In the genomic region with DNA sequence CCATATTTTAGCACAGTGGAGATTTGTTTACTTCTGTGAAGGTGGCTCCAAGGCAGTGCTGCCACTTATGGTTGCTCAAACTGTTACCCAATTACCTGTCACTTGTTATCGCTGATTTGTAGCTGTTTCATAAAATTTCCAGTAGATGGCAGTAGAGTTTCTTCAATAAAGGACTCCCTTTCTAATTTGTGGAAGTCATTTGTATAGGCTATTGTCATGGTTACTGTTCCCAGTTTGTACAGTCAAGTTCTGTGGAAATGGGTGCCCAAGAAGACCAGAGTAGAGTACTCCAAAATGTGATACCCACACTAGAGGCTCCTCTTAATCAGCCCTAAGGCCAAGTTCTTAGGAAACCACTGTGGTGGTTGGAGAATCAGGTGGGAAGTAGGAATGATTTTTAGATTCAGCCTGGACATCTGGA, we compare ENCODE assay signal across 9 cellular contexts.
A peak's percentile ranks its signal among the peaks of the same experiment; 100 is the strongest.
DNase-seq lines count a peak whose midpoint lies in the region; ATAC-seq and TF ChIP-seq lines count a peak whose summit lies in the region.
"Had no signal": no experiment of that assay in that cellular context is flagged by ENCODE, and none has a peak within 500 bp of the region (broad histone marks: within the 10 kb centered on the region; RNA-seq: fewer than 3 reads in every experiment).

No MANE protein-coding gene starts in this region.

- H3K36me3 Mint-ChIP-seq in Caco-2 (ENCODE audit: insufficient read depth, unreplicated experiment): no peaks in the 10 kb centered on the region
- H3K36me3 Mint-ChIP-seq in stimulated activated effector memory CD8-positive, alpha-beta T cell treated with anti-CD3 and anti-CD28 coated beads, Interleukin-12 subunit alpha, Interleukin-12 subunit beta, amount 100 ng/mL, for 72 hours: no peaks in the 10 kb centered on the region

- H3K9me3 ChIP-seq in Caco-2: no peaks in the 10 kb centered on the region

- H3K4me3 Mint-ChIP-seq in Caco-2 (ENCODE audit: unreplicated experiment): no peak overlapping the region
- H3K4me3 Mint-ChIP-seq in stimulated activated effector memory CD8-positive, alpha-beta T cell treated with anti-CD3 and anti-CD28 coated beads, Interleukin-12 subunit alpha, Interleukin-12 subunit beta, amount 100 ng/mL, for 72 hours: no peak overlapping the region
- H3K4me3 Mint-ChIP-seq: T-helper 1 cell treated with Interleukin-12 subunit alpha and Interleukin-12 subunit beta and Interleukin-4 antibody, amounts not matched to agents 30 μg/mL and 1 μg/mL, for 36 hours had no signal

- peak; percentile 67 to 75 for TF ChIP-seq CTCF in Caco-2 (IDR thresholded peaks at IDR 0.05; ENCODE audit: insufficient read depth in 1 of 2, low read depth in 1 of 2, low read length in 1 of 2, severe bottlenecking in 1 of 2, unreplicated experiment in 1 of 2)
- TF ChIP-seq CTCF in astrocyte of the cerebellum (IDR thresholded peaks at IDR 0.05; ENCODE audit: low read depth, low read length, missing control alignments): peak; percentile 55

- in situ Hi-C loops in astrocyte of the cerebellum (cut with HindIII; ENCODE audit: low sequenced_read_pairs): no loop called here

- H3K4me1 Mint-ChIP-seq in Caco-2 (ENCODE audit: low read depth, unreplicated experiment): peaks cover 28% of the 10 kb centered on the region
- no peaks in the 10 kb centered on the region for H3K4me1 Mint-ChIP-seq in stimulated activated effector memory CD8-positive, alpha-beta T cell treated with anti-CD3 and anti-CD28 coated beads, Interleukin-12 subunit alpha, Interleukin-12 subunit beta, amount 100 ng/mL, for 72 hours

- intact Hi-C loops in Caco-2 (cut with micrococcal nuclease; ENCODE audit: unreplicated experiment): loop anchor here (2.0 to 5.0 kb wide), 6 partner anchors 34 to 222 kb away; no protein-coding TSS in a partner anchor

- no TSS peak for BruUV-seq in Caco-2 (replicated peaks; lab: Mats Ljungman, UMichigan)

- H3K4me3 ChIP-seq in Caco-2 (ENCODE audit: low read depth, low read length): no peak overlapping the region
- no peak overlapping the region for H3K4me3 ChIP-seq in astrocyte of the cerebellum (ENCODE audit: low read depth, low read length)

- DNase-seq in Caco-2 (peak in 1 of 2 experiments; percentile 68), NCI-H526 (lab: John Stamatoyannopoulos, UW) (peak; percentile 87 to 96), astrocyte of the cerebellum (ENCODE audit: low read depth) (peak; percentile 44), iPS DF 4.7 (ENCODE audit: extremely low read depth, low spot score) (peak; percentile 36), COLO668 (lab: John Stamatoyannopoulos, UW; ENCODE audit: unreplicated experiment) (no peak)
- DNase-seq in stimulated activated effector memory CD8-positive, alpha-beta T cell treated with anti-CD3 and anti-CD28 coated beads, Interleukin-12 subunit alpha, Interleukin-12 subunit beta, amount 100 ng/mL, for 72 hours (ENCODE audit: low spot score in 2 of 2): no peak

- no peaks in the 10 kb centered on the region for H3K9me3 Mint-ChIP-seq in Caco-2 (ENCODE audit: unreplicated experiment)
- no peaks in the 10 kb centered on the region for H3K9me3 Mint-ChIP-seq in stimulated activated effector memory CD8-positive, alpha-beta T cell treated with anti-CD3 and anti-CD28 coated beads, Interleukin-12 subunit alpha, Interleukin-12 subunit beta, amount 100 ng/mL, for 72 hours
- H3K9me3 Mint-ChIP-seq: T-helper 1 cell treated with Interleukin-12 subunit alpha and Interleukin-12 subunit beta and Interleukin-4 antibody, amounts not matched to agents 30 μg/mL and 1 μg/mL, for 36 hours had no signal

- no peaks in the 10 kb centered on the region for H3K27me3 ChIP-seq in Caco-2 (replicated peaks; ENCODE audit: control insufficient read depth, insufficient read depth, low read length)

- peak overlapping the region; percentile 79 for H3K27ac Mint-ChIP-seq in Caco-2 (ENCODE audit: unreplicated experiment)
- no peak overlapping the region for H3K27ac Mint-ChIP-seq in stimulated activated effector memory CD8-positive, alpha-beta T cell treated with anti-CD3 and anti-CD28 coated beads, Interleukin-12 subunit alpha, Interleukin-12 subunit beta, amount 100 ng/mL, for 72 hours
- H3K27ac Mint-ChIP-seq: T-helper 1 cell treated with Interleukin-12 subunit alpha and Interleukin-12 subunit beta and Interleukin-4 antibody, amounts not matched to agents 30 μg/mL and 1 μg/mL, for 36 hours had no signal

- H3K36me3 ChIP-seq in Caco-2 (ENCODE audit: control insufficient read depth, insufficient read depth, low read length): no peaks in the 10 kb centered on the region

- ATAC-seq in GM19372 (IDR thresholded peaks at IDR 0.05; ENCODE audit: low read depth, unreplicated experiment): peak; percentile 88
- ATAC-seq in HG03565 (IDR thresholded peaks at IDR 0.05; ENCODE audit: unreplicated experiment): peak; percentile 92
- ATAC-seq in stimulated activated effector memory CD8-positive, alpha-beta T cell treated with anti-CD3 and anti-CD28 coated beads, Interleukin-12 subunit alpha, Interleukin-12 subunit beta, amount 100 ng/mL, for 72 hours: peak; percentile 36

- POLR2A ChIA-PET in Caco-2 (lab: Charles Lee): no interaction called here

- CTCF ChIA-PET in Caco-2 (lab: Charles Lee): interaction anchor here (0.8 to 2.7 kb wide), 12 partner anchors 11 to 692 kb away, joined by 3 to 20 read pairs (median 6); no protein-coding TSS in a partner anchor

- no peaks in the 10 kb centered on the region for H3K4me1 ChIP-seq in Caco-2

- H3K27me3 Mint-ChIP-seq in Caco-2 (ENCODE audit: insufficient read depth, unreplicated experiment): no peaks in the 10 kb centered on the region

Comparison
In these comparisons a context has a peak if more than half of its experiments do, and no peak if none do; other contexts are left out.
1. DNase-seq: peak in NCI-H526 (2 of 2), astrocyte of the cerebellum (single experiment) and iPS DF 4.7 (single experiment); none in stimulated activated effector memory CD8-positive, alpha-beta T cell treated with anti-CD3 and anti-CD28 coated beads, Interleukin-12 subunit alpha, Interleukin-12 subunit beta, amount 100 ng/mL, for 72 hours (0 of 2) and COLO668 (single experiment).
2. ATAC-seq: peak in every context shown above with its lines; median percentile 92 in HG03565; 88 in GM19372; 36 in stimulated activated effector memory CD8-positive, alpha-beta T cell treated with anti-CD3 and anti-CD28 coated beads, Interleukin-12 subunit alpha, Interleukin-12 subunit beta, amount 100 ng/mL, for 72 hours.